In genomic region chr11:113197456-113197855, GRCh38 we compare ENCODE assay signal across 30 cellular contexts.
"Had no signal": no experiment of that assay in that cellular context is flagged by ENCODE, and none has a peak within 500 bp of the region (broad histone marks: within the 10 kb centered on the region; RNA-seq: fewer than 3 reads in every experiment).

No MANE protein-coding gene starts in this region.

- H3K27ac Mint-ChIP-seq: immature natural killer cell; naive thymus-derived CD4-positive, alpha-beta T cell; natural killer cell treated with Interleukin-12 subunit alpha and Interleukin-12 subunit beta and Interleukin-15 and Interleukin-18, amount 100 ng/mL, for 72 hours; neural progenitor cell; progenitor cell of endocrine pancreas; stimulated activated memory B cell treated with anti-CD40 and anti-IgM and Interleukin-4, amounts not matched to agents 10 μg/mL and 1 μg/mL and 100 μg/mL, for 72 hours; stimulated activated naive CD8-positive, alpha-beta T cell treated with anti-CD3 and anti-CD28 coated beads, Interleukin-15, amount 100 ng/mL, for 72 hours had no signal

- H3K4me1 ChIP-seq: right lobe of liver, upper lobe of left lung had no signal

- H3K36me3 Mint-ChIP-seq: naive thymus-derived CD4-positive, alpha-beta T cell; natural killer cell treated with Interleukin-12 subunit alpha and Interleukin-12 subunit beta and Interleukin-15 and Interleukin-18, amount 100 ng/mL, for 72 hours; neural progenitor cell; stimulated activated memory B cell treated with anti-CD40 and anti-IgM and Interleukin-4, amounts not matched to agents 10 μg/mL and 1 μg/mL and 100 μg/mL, for 72 hours had no signal

- H3K4me3 Mint-ChIP-seq: immature natural killer cell; naive thymus-derived CD4-positive, alpha-beta T cell; natural killer cell treated with Interleukin-12 subunit alpha and Interleukin-12 subunit beta and Interleukin-15 and Interleukin-18, amount 100 ng/mL, for 72 hours; neural progenitor cell; stimulated activated memory B cell treated with anti-CD40 and anti-IgM and Interleukin-4, amounts not matched to agents 10 μg/mL and 1 μg/mL and 100 μg/mL, for 72 hours; stimulated activated naive CD8-positive, alpha-beta T cell treated with anti-CD3 and anti-CD28 coated beads, Interleukin-15, amount 100 ng/mL, for 72 hours had no signal

- H3K9me3 Mint-ChIP-seq: immature natural killer cell; naive thymus-derived CD4-positive, alpha-beta T cell; natural killer cell treated with Interleukin-12 subunit alpha and Interleukin-12 subunit beta and Interleukin-15 and Interleukin-18, amount 100 ng/mL, for 72 hours; neural progenitor cell; stimulated activated memory B cell treated with anti-CD40 and anti-IgM and Interleukin-4, amounts not matched to agents 10 μg/mL and 1 μg/mL and 100 μg/mL, for 72 hours; stimulated activated naive CD8-positive, alpha-beta T cell treated with anti-CD3 and anti-CD28 coated beads, Interleukin-15, amount 100 ng/mL, for 72 hours had no signal

- H2AFZ ChIP-seq: neural progenitor cell had no signal

- H3K27me3 ChIP-seq: neural progenitor cell, ovary, right atrium auricular region, right lobe of liver, tibial nerve, upper lobe of left lung had no signal

- H3K9ac ChIP-seq: neural progenitor cell had no signal

- H3K27ac ChIP-seq: left ventricle myocardium inferior, neural progenitor cell, neutrophil, ovary, right atrium auricular region, right lobe of liver, tibial nerve, upper lobe of left lung had no signal

- ATAC-seq: left colon; mucosa of descending colon; naive thymus-derived CD4-positive, alpha-beta T cell; natural killer cell treated with Interleukin-12 subunit alpha and Interleukin-12 subunit beta and Interleukin-15 and Interleukin-18, amount 100 ng/mL, for 72 hours; right lobe of liver; stimulated activated memory B cell treated with anti-CD40 and anti-IgM and Interleukin-4, amounts not matched to agents 10 μg/mL and 1 μg/mL and 100 μg/mL, for 72 hours; stimulated activated naive CD8-positive, alpha-beta T cell treated with anti-CD3 and anti-CD28 coated beads, Interleukin-15, amount 100 ng/mL, for 72 hours had no signal

- H3K4me3 ChIP-seq: left ventricle myocardium inferior, lung, mucosa of descending colon, neural progenitor cell, ovary, right atrium auricular region, right lobe of liver, smooth muscle cell, tibial nerve, upper lobe of left lung had no signal

- H3K27me3 Mint-ChIP-seq: natural killer cell treated with Interleukin-12 subunit alpha and Interleukin-12 subunit beta and Interleukin-15 and Interleukin-18, amount 100 ng/mL, for 72 hours; stimulated activated memory B cell treated with anti-CD40 and anti-IgM and Interleukin-4, amounts not matched to agents 10 μg/mL and 1 μg/mL and 100 μg/mL, for 72 hours had no signal

- H3K9me3 ChIP-seq: left ventricle myocardium inferior, mucosa of descending colon, neutrophil, ovary, right atrium auricular region, right lobe of liver, tibial nerve, upper lobe of left lung had no signal

- H3K36me3 ChIP-seq: left ventricle myocardium inferior, neural progenitor cell, neutrophil, ovary, right atrium auricular region, right lobe of liver, tibial nerve, upper lobe of left lung had no signal

- FAIRE-seq: islet of Langerhans, kidney had no signal

- H3K4me1 Mint-ChIP-seq: stimulated activated memory B cell treated with anti-CD40 and anti-IgM and Interleukin-4, amounts not matched to agents 10 μg/mL and 1 μg/mL and 100 μg/mL, for 72 hours; stimulated activated naive CD8-positive, alpha-beta T cell treated with anti-CD3 and anti-CD28 coated beads, Interleukin-15, amount 100 ng/mL, for 72 hours had no signal

- DNase-seq: hypothalamus; immature natural killer cell; kidney; left colon; left ventricle myocardium inferior; mesendoderm; midbrain; mucosa of descending colon; naive thymus-derived CD4-positive, alpha-beta T cell; occipital lobe; ovary; right lobe of liver; stimulated activated CD4-positive, alpha-beta T cell treated with anti-CD3 and anti-CD28 coated beads, Interleukin-1b, Interleukin-23, amount 100 ng/mL, for 48 hours; stimulated activated CD4-positive, alpha-beta T cell treated with anti-CD3 and anti-CD28 coated beads, Interleukin-2, amount 100 ng/mL, for 48 hours; stimulated activated CD4-positive, alpha-beta T cell treated with anti-CD3 and anti-CD28 coated beads, Interleukin-4, amount 100 ng/mL, for 4 hours; stimulated activated CD8-positive, alpha-beta memory T cell treated with anti-CD3 and anti-CD28 coated beads, Interleukin-4, amount 100 ng/mL, for 48 hours; stimulated activated naive CD4-positive, alpha-beta T cell treated with Interleukin-2 at 50 U/mL for 16 hours; stimulated activated naive CD8-positive, alpha-beta T cell treated with anti-CD3 and anti-CD28 coated beads, Interleukin-15, amount 100 ng/mL, for 72 hours; substantia nigra; upper lobe of left lung had no signal

- H3K4me2 ChIP-seq: neural progenitor cell, smooth muscle cell had no signal
